Comparison of ENCODE assay signal across 1 cellular context in the genomic region with DNA sequence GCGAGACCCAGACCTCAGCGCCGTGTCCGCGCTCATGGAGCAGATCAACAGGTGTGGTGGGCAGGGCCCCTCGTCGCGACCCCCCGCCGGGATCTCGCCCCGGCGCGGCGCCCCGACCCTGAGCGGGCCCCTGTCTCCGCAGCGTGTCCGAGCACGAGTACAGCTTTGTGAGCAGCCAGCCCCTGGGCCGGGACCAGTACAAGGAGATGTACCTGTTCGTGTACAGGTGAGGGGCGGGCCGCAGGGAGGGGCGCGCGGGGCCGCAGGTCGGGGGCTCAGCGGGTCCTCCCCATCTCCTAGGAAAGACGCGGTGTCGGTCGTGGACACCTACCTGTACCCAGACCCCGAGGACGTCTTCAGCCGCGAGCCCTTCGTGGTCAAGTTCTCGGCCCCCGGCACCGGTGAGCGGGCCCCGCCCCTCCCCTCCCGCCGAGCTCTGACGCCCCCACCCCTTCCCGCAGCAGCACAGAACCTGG.
TF ChIP-seq lines count a peak whose summit lies in the region.

No MANE protein-coding gene starts in this region.

TF ChIP-seq in IMR-90, 13 proteins besides CTCF, POLR2A, EP300 and RAD21:
- TF ChIP-seq, protein P1, sequence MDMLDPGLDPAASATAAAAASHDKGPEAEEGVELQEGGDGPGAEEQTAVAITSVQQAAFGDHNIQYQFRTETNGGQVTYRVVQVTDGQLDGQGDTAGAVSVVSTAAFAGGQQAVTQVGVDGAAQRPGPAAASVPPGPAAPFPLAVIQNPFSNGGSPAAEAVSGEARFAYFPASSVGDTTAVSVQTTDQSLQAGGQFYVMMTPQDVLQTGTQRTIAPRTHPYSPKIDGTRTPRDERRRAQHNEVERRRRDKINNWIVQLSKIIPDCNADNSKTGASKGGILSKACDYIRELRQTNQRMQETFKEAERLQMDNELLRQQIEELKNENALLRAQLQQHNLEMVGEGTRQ (IDR thresholded peaks at IDR 0.05; ENCODE audit: low read depth, low read length): no peak
- TF ChIP-seq CEBPB (IDR thresholded peaks at IDR 0.05; ENCODE audit: low read depth, low read length) (no peak), MAFK (IDR thresholded peaks at IDR 0.05; ENCODE audit: low read depth, low read length) (no peak), NFE2L2 (IDR thresholded peaks at IDR 0.05; ENCODE audit: low read depth, low read length) (no peak)
